Comparison of ENCODE assay signal across 33 cellular contexts in genomic region chr9:95344735-95345134, GRCh38.
"Had no signal": no experiment of that assay in that cellular context is flagged by ENCODE, and none has a peak within 500 bp of the region (broad histone marks: within the 10 kb centered on the region; RNA-seq: fewer than 3 reads in every experiment).

No MANE protein-coding gene starts in this region.

- H3K4me1 ChIP-seq: ascending aorta, breast epithelium had no signal

- H3K9me3 Mint-ChIP-seq: activated CD4-positive, alpha-beta memory T cell treated with anti-CD3 and anti-CD28 coated beads for 36 hours; activated CD4-positive, alpha-beta T cell treated with anti-CD3 and anti-CD28 coated beads, Interleukin-2, amount 10 ng/mL, durations not matched to agents 24 days and 14 days; activated naive CD4-positive, alpha-beta T cell treated with anti-CD3 and anti-CD28 coated beads for 36 hours; activated naive CD4-positive, alpha-beta T cell treated with anti-CD3 and anti-CD28 coated beads, Interleukin-2, amount 50 U/mL, for 24 hours; activated naive CD8-positive, alpha-beta T cell treated with anti-CD3 and anti-CD28 coated beads for 36 hours; activated T-helper 1 cell treated with anti-CD3 and anti-CD28 coated beads, Interleukin-12 subunit alpha, Interleukin-12 subunit beta, Interleukin-2, Interleukin-4 antibody, amounts not matched to agents 30 ng/mL and 10 ng/mL and 1 ng/mL, durations not matched to agents 14 hours and 24 hours and 36 hours; activated T-helper 2 cell treated with anti-CD3 and anti-CD28 coated beads, Interferon-gamma antibody, Interleukin-2, Interleukin-4, amounts not matched to agents 10 μg/mL and 5 μg/mL and 100 μg/mL, durations not matched to agents 14 hours and 24 hours and 36 hours; T-helper 2 cell treated with Interferon-gamma antibody and Interleukin-4, amounts not matched to agents 5 μg/mL and 100 μg/mL, for 36 hours had no signal

- ATAC-seq: activated CD4-positive, alpha-beta T cell treated with anti-CD3 and anti-CD28 coated beads for 36 hours; activated CD8-positive, alpha-beta memory T cell treated with anti-CD3 and anti-CD28 coated beads, Interleukin-2, amount 10 ng/mL, durations not matched to agents 7 days and 5 days; activated CD8-positive, alpha-beta T cell treated with anti-CD3 and anti-CD28 coated beads, Interleukin-2, amount 10 ng/mL, durations not matched to agents 7 days and 5 days; T-helper 17 cell had no signal

- H3K4me3 Mint-ChIP-seq: activated CD4-positive, alpha-beta memory T cell treated with anti-CD3 and anti-CD28 coated beads for 36 hours; activated CD4-positive, alpha-beta T cell treated with anti-CD3 and anti-CD28 coated beads for 36 hours; activated CD4-positive, alpha-beta T cell treated with anti-CD3 and anti-CD28 coated beads, Interleukin-2, amount 10 ng/mL, durations not matched to agents 24 days and 14 days; activated CD8-positive, alpha-beta memory T cell treated with anti-CD3 and anti-CD28 coated beads, Interleukin-2, amount 10 ng/mL, durations not matched to agents 7 days and 5 days; activated CD8-positive, alpha-beta T cell treated with anti-CD3 and anti-CD28 coated beads, Interleukin-2, amount 10 ng/mL, durations not matched to agents 7 days and 5 days; activated naive CD4-positive, alpha-beta T cell treated with anti-CD3 and anti-CD28 coated beads for 36 hours; activated naive CD4-positive, alpha-beta T cell treated with anti-CD3 and anti-CD28 coated beads, Interleukin-2, amount 50 U/mL, for 24 hours; activated naive CD8-positive, alpha-beta T cell treated with anti-CD3 and anti-CD28 coated beads for 36 hours; activated T-helper 1 cell treated with anti-CD3 and anti-CD28 coated beads, Interleukin-12 subunit alpha, Interleukin-12 subunit beta, Interleukin-2, Interleukin-4 antibody, amounts not matched to agents 30 ng/mL and 10 ng/mL and 1 ng/mL, durations not matched to agents 14 hours and 24 hours and 36 hours; brain; T-helper 17 cell had no signal

- FAIRE-seq: endometrium, endothelial cell of umbilical vein, frontal cortex had no signal

- H3K27ac ChIP-seq: ascending aorta, breast epithelium, cardiac muscle cell, colonic mucosa, epithelial cell of prostate had no signal

- H3K4me3 ChIP-seq: ascending aorta, breast epithelium, cardiac muscle cell, colonic mucosa had no signal

- H3K36me3 Mint-ChIP-seq: activated CD4-positive, alpha-beta memory T cell treated with anti-CD3 and anti-CD28 coated beads for 36 hours; activated CD8-positive, alpha-beta memory T cell treated with anti-CD3 and anti-CD28 coated beads, Interleukin-2, amount 10 ng/mL, durations not matched to agents 7 days and 5 days; activated naive CD4-positive, alpha-beta T cell treated with anti-CD3 and anti-CD28 coated beads, Interleukin-2, amount 50 U/mL, for 24 hours; activated naive CD8-positive, alpha-beta T cell treated with anti-CD3 and anti-CD28 coated beads for 36 hours had no signal

- H3K9me3 ChIP-seq: ascending aorta, breast epithelium, colonic mucosa had no signal

- H3K36me3 ChIP-seq: ascending aorta, breast epithelium, cardiac muscle cell, colonic mucosa had no signal

- DNase-seq: activated CD4-positive, alpha-beta memory T cell treated with anti-CD3 and anti-CD28 coated beads for 36 hours; activated CD4-positive, alpha-beta T cell treated with anti-CD3 and anti-CD28 coated beads for 36 hours; activated CD4-positive, alpha-beta T cell treated with anti-CD3 and anti-CD28 coated beads, Interleukin-2, amount 10 ng/mL, durations not matched to agents 24 days and 14 days; activated CD4-positive, CD25-positive, alpha-beta regulatory T cell; activated CD4-positive, CD25-positive, alpha-beta regulatory T cell treated with anti-CD3 and anti-CD28 coated beads, Interleukin-2, amount 50 U/mL, for 72 hours; activated CD8-positive, alpha-beta memory T cell treated with anti-CD3 and anti-CD28 coated beads, Interleukin-2, amount 10 ng/mL, durations not matched to agents 7 days and 5 days; activated CD8-positive, alpha-beta memory T cell treated with anti-CD3 and anti-CD28 coated beads, Interleukin-2, amount 50 U/mL, for 4 hours; activated CD8-positive, alpha-beta T cell treated with anti-CD3 and anti-CD28 coated beads, Interleukin-2, amount 10 ng/mL, durations not matched to agents 7 days and 5 days; activated effector memory CD4-positive, alpha-beta T cell treated with anti-CD3 and anti-CD28 coated beads, Interleukin-2, amount 50 U/mL, for 16 hours; activated naive CD4-positive, alpha-beta T cell treated with anti-CD3 and anti-CD28 coated beads for 36 hours; activated naive CD8-positive, alpha-beta T cell treated with anti-CD3 and anti-CD28 coated beads for 36 hours; activated T-cell treated with anti-CD3 and anti-CD28 coated beads, Interleukin-2, amount 50 U/mL, for 1 hour; activated T-cell treated with anti-CD3 and anti-CD28 coated beads, Interleukin-2, amount 50 U/mL, for 48 hours; central memory CD4-positive, alpha-beta T cell; cerebellar nuclear complex; colonic mucosa; effector CD8-positive, alpha-beta T cell; foreskin fibroblast; head of caudate nucleus; T-helper 17 cell; T1000 had no signal

- H3K27ac Mint-ChIP-seq: activated CD4-positive, alpha-beta memory T cell treated with anti-CD3 and anti-CD28 coated beads for 36 hours; activated CD4-positive, alpha-beta T cell treated with anti-CD3 and anti-CD28 coated beads for 36 hours; activated CD4-positive, alpha-beta T cell treated with anti-CD3 and anti-CD28 coated beads, Interleukin-2, amount 10 ng/mL, durations not matched to agents 24 days and 14 days; activated CD8-positive, alpha-beta memory T cell treated with anti-CD3 and anti-CD28 coated beads, Interleukin-2, amount 10 ng/mL, durations not matched to agents 7 days and 5 days; activated CD8-positive, alpha-beta T cell treated with anti-CD3 and anti-CD28 coated beads, Interleukin-2, amount 10 ng/mL, durations not matched to agents 7 days and 5 days; activated naive CD4-positive, alpha-beta T cell treated with anti-CD3 and anti-CD28 coated beads for 36 hours; activated naive CD4-positive, alpha-beta T cell treated with anti-CD3 and anti-CD28 coated beads, Interleukin-2, amount 50 U/mL, for 24 hours; activated naive CD8-positive, alpha-beta T cell treated with anti-CD3 and anti-CD28 coated beads for 36 hours; activated T-helper 1 cell treated with anti-CD3 and anti-CD28 coated beads, Interleukin-12 subunit alpha, Interleukin-12 subunit beta, Interleukin-2, Interleukin-4 antibody, amounts not matched to agents 30 ng/mL and 10 ng/mL and 1 ng/mL, durations not matched to agents 14 hours and 24 hours and 36 hours; activated T-helper 2 cell treated with anti-CD3 and anti-CD28 coated beads, Interferon-gamma antibody, Interleukin-2, Interleukin-4, amounts not matched to agents 10 μg/mL and 5 μg/mL and 100 μg/mL, durations not matched to agents 14 hours and 24 hours and 36 hours; brain; T-helper 17 cell; T-helper 2 cell treated with Interferon-gamma antibody and Interleukin-4, amounts not matched to agents 5 μg/mL and 100 μg/mL, for 36 hours had no signal
